In genomic region chr7:68793513-68793912, GRCh38 we compare ENCODE assay signal across 3 cellular contexts.
TF ChIP-seq lines count a peak whose summit lies in the region.

No MANE protein-coding gene starts in this region.

TF ChIP-seq in SK-N-SH treated with all-trans-retinoic acid at 6 μM for 48 hours, 23 proteins besides CTCF, POLR2A, EP300 and RAD21:
- TF ChIP-seq TOX (CRISPR knock-in tag; IDR thresholded peaks at IDR 0.05; ENCODE audit: borderline replicate concordance): no peak
- TF ChIP-seq ZNF8 (CRISPR knock-in tag; IDR thresholded peaks at IDR 0.05): peak; percentile 97
TF ChIP-seq in SK-N-SH treated with all-trans-retinoic acid at 6 μM for 48 hours: peak in this region for 1.

TF ChIP-seq in SK-N-SH, 30 proteins besides CTCF, POLR2A, EP300 and RAD21:
- TF ChIP-seq FOXM1 (IDR thresholded peaks at IDR 0.05; ENCODE audit: low read depth) (no peak), GABPA (IDR thresholded peaks at IDR 0.05; ENCODE audit: low read depth) (no peak), CHD2 (IDR thresholded peaks at IDR 0.05; ENCODE audit: low read length, partially characterized antibody) (no peak), TCF12 (IDR thresholded peaks at IDR 0.05) (no peak), NFIC (IDR thresholded peaks at IDR 0.05; ENCODE audit: borderline replicate concordance) (no peak), SIN3A (IDR thresholded peaks at IDR 0.05; ENCODE audit: borderline replicate concordance, low read depth, low read length) (no peak), TAF1 (IDR thresholded peaks at IDR 0.05; ENCODE audit: borderline replicate concordance, low read depth, low read length) (no peak), FOSL2 (IDR thresholded peaks at IDR 0.05; ENCODE audit: borderline replicate concordance, low read depth) (no peak), MEF2A (IDR thresholded peaks at IDR 0.05; ENCODE audit: borderline replicate concordance, low read depth) (no peak), RXRA (IDR thresholded peaks at IDR 0.05; ENCODE audit: borderline replicate concordance, low read depth) (no peak), RFX5 (IDR thresholded peaks at IDR 0.05; ENCODE audit: low read length) (no peak), EZH2phosphoT487 (IDR thresholded peaks at IDR 0.05; ENCODE audit: borderline replicate concordance, low read depth) (no peak), YY1 (IDR thresholded peaks at IDR 0.05; ENCODE audit: low read depth) (no peak), REST (IDR thresholded peaks at IDR 0.05; ENCODE audit: low read depth, low read length) (no peak)

TF ChIP-seq in K562, 482 proteins besides CTCF, POLR2A, EP300 and RAD21:
- TF ChIP-seq ZFP36 (IDR thresholded peaks at IDR 0.05; ENCODE audit: low read depth, low read length, partially characterized antibody) (no peak), ZNF146 (CRISPR knock-in tag; IDR thresholded peaks at IDR 0.05; ENCODE audit: unreplicated experiment) (peak; percentile 26)
